Comparison of ENCODE assay signal across 10 cellular contexts in the genomic region with DNA sequence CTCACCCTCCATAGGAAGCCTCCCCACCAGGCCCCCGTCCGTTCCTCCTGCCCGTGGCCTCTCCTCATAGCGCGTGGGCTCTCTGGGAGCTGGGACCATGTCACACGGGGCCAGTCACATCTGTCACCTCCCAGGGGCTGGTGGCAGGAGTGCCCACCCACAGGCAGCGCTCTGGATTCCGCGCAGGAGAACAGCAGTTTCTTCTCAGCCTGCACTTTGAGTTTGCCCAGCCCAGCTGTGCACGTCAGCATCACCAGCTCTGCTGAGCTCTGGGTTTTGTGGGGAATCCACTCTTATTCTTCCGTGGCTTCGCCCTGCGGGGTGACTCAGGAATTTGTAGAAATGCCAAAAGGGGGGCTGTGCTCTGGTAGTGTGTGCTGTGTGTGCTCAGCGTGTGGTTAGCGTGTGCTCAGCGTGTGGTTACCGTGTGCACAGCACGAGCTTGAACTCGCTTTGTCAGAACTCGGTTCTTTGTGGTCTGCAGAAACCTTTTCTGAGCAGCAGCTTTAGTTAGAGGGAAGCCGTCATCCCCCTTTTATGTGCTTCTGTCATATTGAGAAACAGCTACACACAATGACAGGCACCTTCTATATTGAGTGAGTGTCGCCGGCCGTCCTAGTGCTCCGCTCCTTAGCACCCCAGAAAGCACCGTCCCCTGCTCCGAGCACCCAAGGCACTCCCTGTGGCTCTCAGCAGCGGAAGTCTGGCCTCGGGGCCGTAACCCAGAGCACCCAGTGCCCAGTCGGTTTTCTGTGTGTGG. TPM values are rescaled to one million over a fixed set of nuclear protein-coding genes. Genes with fewer than 3 reads are reported as not detected.
DNase-seq lines count a peak whose midpoint lies in the region; ATAC-seq lines count a peak whose summit lies in the region.
"Had no signal": no experiment of that assay in that cellular context is flagged by ENCODE, and none has a peak within 500 bp of the region (broad histone marks: within the 10 kb centered on the region; RNA-seq: fewer than 3 reads in every experiment).

No MANE protein-coding gene starts in this region.

- intact Hi-C loops in CD4-positive, alpha-beta memory T cell (cut with micrococcal nuclease): no loop called here

- peaks cover 65% of the 10 kb centered on the region for H3K4me1 ChIP-seq in CD4-positive, alpha-beta memory T cell (ENCODE audit: insufficient read depth, low read length)

- H3K4me3 Mint-ChIP-seq in CD4-positive, alpha-beta memory T cell: peak overlapping the region; percentile 67 to 98 (median 90)
- H3K4me3 Mint-ChIP-seq in activated naive CD8-positive, alpha-beta T cell: peak overlapping the region; percentile 86

- H3K27ac Mint-ChIP-seq in CD4-positive, alpha-beta memory T cell: peak overlapping the region; percentile 90 to 99 (median 98)
- H3K27ac Mint-ChIP-seq in activated naive CD8-positive, alpha-beta T cell: peak overlapping the region; percentile 98

- no peak for ATAC-seq in HG03571 (IDR thresholded peaks at IDR 0.05; ENCODE audit: unreplicated experiment)

- H3K9me3 ChIP-seq in CD4-positive, alpha-beta memory T cell (ENCODE audit: control insufficient read depth in 1 of 2, low read length in 2 of 2): no peaks in the 10 kb centered on the region

- peak overlapping the region; percentile 52 for H3K27ac ChIP-seq in CD4-positive, alpha-beta memory T cell (ENCODE audit: low read depth, low read length)

- DNase-seq in CD4-positive, alpha-beta memory T cell: peak; percentile 63 to 81 (median 72)
- peak; percentile 81 for DNase-seq in activated CD4-positive, alpha-beta T cell treated with anti-CD3 and anti-CD28 coated beads for 48 hours
- DNase-seq in stimulated activated CD4-positive, alpha-beta T cell treated with anti-CD3 and anti-CD28 coated beads, Interleukin-2, amount 100 ng/mL, for 4 hours (ENCODE audit: low read depth): peak; percentile 56
- no peak for DNase-seq in GM03348 (ENCODE audit: low spot score)
- DNase-seq in kidney tubule cell (ENCODE audit: low spot score): no peak
- DNase-seq in GM19238 (ENCODE audit: insufficient read length, low spot score): no peak
- DNase-seq: cerebellar nuclear complex, occipital lobe had no signal

- peaks cover 20 to 30% of the 10 kb centered on the region in 2 donors for H3K36me3 Mint-ChIP-seq in CD4-positive, alpha-beta memory T cell
- peaks cover 4% of the 10 kb centered on the region for H3K36me3 Mint-ChIP-seq in activated naive CD8-positive, alpha-beta T cell

- peaks cover 16% of the 10 kb centered on the region for H3K36me3 ChIP-seq in CD4-positive, alpha-beta memory T cell (ENCODE audit: insufficient read depth, low read length)

- no peaks in the 10 kb centered on the region for H3K9me3 Mint-ChIP-seq in CD4-positive, alpha-beta memory T cell
- no peaks in the 10 kb centered on the region for H3K9me3 Mint-ChIP-seq in activated naive CD8-positive, alpha-beta T cell (ENCODE audit: low read depth)

- no peak overlapping the region for H3K4me3 ChIP-seq in CD4-positive, alpha-beta memory T cell (ENCODE audit: low read length in 2 of 2)

- no peaks in the 10 kb centered on the region for H3K27me3 ChIP-seq in CD4-positive, alpha-beta memory T cell (ENCODE audit: insufficient read depth, low read length)

- CTCF ChIA-PET in CD4-positive, alpha-beta memory T cell (lab: Charles Lee; ENCODE audit: partially characterized antibody): interaction anchor here (1.0 kb wide), 1 partner anchor 154 kb away, joined by 3 read pairs; no protein-coding TSS in a partner anchor

- H3K27me3 Mint-ChIP-seq in CD4-positive, alpha-beta memory T cell: no peaks in the 10 kb centered on the region
- no peaks in the 10 kb centered on the region for H3K27me3 Mint-ChIP-seq in activated naive CD8-positive, alpha-beta T cell

- POLR2A ChIA-PET in CD4-positive, alpha-beta memory T cell (lab: Charles Lee; ENCODE audit: partially characterized antibody): interaction anchor here (0.7 to 8.5 kb wide), 11 partner anchors 7 to 395 kb away, joined by 3 to 107 read pairs (median 3); a partner anchor contains a TSS

- peaks cover 48 to 89% (median 57%) of the 10 kb centered on the region in 4 donors for H3K4me1 Mint-ChIP-seq in CD4-positive, alpha-beta memory T cell
- peaks cover 62% of the 10 kb centered on the region for H3K4me1 Mint-ChIP-seq in activated naive CD8-positive, alpha-beta T cell (ENCODE audit: low read depth)

RNA-seq across cellular contexts. Expression of a gene that starts 3.3 kb away (rescaled TPM):
- 10 to 100 TPM; 65.3 to 71.2 TPM for total RNA-seq in CD4-positive, alpha-beta memory T cell
- polyA plus RNA-seq in CD4-positive, alpha-beta memory T cell: 10 to 100 TPM; 30.4 to 34.6 TPM

Comparison
In these comparisons a context has a peak if more than half of its experiments do, and no peak if none do; other contexts are left out.
1. DNase-seq: peak in CD4-positive, alpha-beta memory T cell (5 of 5), activated CD4-positive, alpha-beta T cell treated with anti-CD3 and anti-CD28 coated beads for 48 hours (single experiment) and stimulated activated CD4-positive, alpha-beta T cell treated with anti-CD3 and anti-CD28 coated beads, Interleukin-2, amount 100 ng/mL, for 4 hours (single experiment); none in GM03348 (single experiment), kidney tubule cell (single experiment) and GM19238 (single experiment).